In genomic region chr17:44222112-44222869, GRCh38 we compare ENCODE assay signal across 7 cellular contexts. TPM values are rescaled to one million over a fixed set of nuclear protein-coding genes. Genes with fewer than 3 reads are reported as not detected.
DNase-seq lines count a peak whose midpoint lies in the region; ATAC-seq and TF ChIP-seq lines count a peak whose summit lies in the region.

No MANE protein-coding gene starts in this region.

- H3K9me3 ChIP-seq in sigmoid colon = no peaks in the 10 kb centered on the region

- ATAC-seq in GM18873 (IDR thresholded peaks at IDR 0.05; ENCODE audit: low FRiP score, unreplicated experiment) = no peak

- TF ChIP-seq CTCF in GM10266 (IDR thresholded peaks at IDR 0.05; ENCODE audit: control insufficient read depth, insufficient read depth, low read depth, missing control alignments) (peak; percentile 45), sigmoid colon (IDR thresholded peaks at IDR 0.05) (no peak)

- no peaks in the 10 kb centered on the region for H3K36me3 Mint-ChIP-seq in immature natural killer cell

- peak; percentile 82 for DNase-seq in GM10266 (ENCODE audit: extremely low spot score)
- peak; percentile 75 for DNase-seq in NCI-H1436 (lab: John Stamatoyannopoulos, UW)
- DNase-seq in T-helper 1 cell = peak in 3 of 5 donors; percentile 41 to 51 (median 51)
- peak; percentile 36 for DNase-seq in central memory CD4-positive, alpha-beta T cell
- DNase-seq in immature natural killer cell = peak; percentile 45 to 57 (median 51)
- DNase-seq in sigmoid colon = peak; percentile 95

- no peaks in the 10 kb centered on the region for H3K27me3 ChIP-seq in sigmoid colon

- peaks cover 3 to 32% (median 30%) of the 10 kb centered on the region in 4 donors for H3K4me1 ChIP-seq in sigmoid colon

- TF ChIP-seq POLR2A in sigmoid colon (IDR thresholded peaks at IDR 0.05) = peak; percentile 44 to 74

- peaks cover 0 to 7% (median under 1%) of the 10 kb centered on the region in 4 donors for H3K36me3 ChIP-seq in sigmoid colon

- H3K27me3 Mint-ChIP-seq in immature natural killer cell (ENCODE audit: low read depth in 3 of 3) = peaks cover 10 to 21% (median 15%) of the 10 kb centered on the region in 3 donors

- no peak for TF ChIP-seq EP300 in sigmoid colon (IDR thresholded peaks at IDR 0.05)

- intact Hi-C loops in sigmoid colon (cut with DNase I) = loop anchor here (2.0 kb wide), 1 partner anchor 87 kb away; the partner anchor contains the start of gene RUNDC3A

- peak overlapping the region; percentile 90 to 98 (median 91) for H3K4me3 Mint-ChIP-seq in immature natural killer cell

- H3K9me3 Mint-ChIP-seq in immature natural killer cell = no peaks in the 10 kb centered on the region

- peaks cover 24% of the 10 kb centered on the region in 2 donors for H3K4me1 Mint-ChIP-seq in immature natural killer cell

- 2 to 9% methylated on average over 36 of the region's 36 CpGs for WGBS in sigmoid colon, 2 donors

- H3K27ac Mint-ChIP-seq in immature natural killer cell = peak overlapping the region; percentile 89 to 96 (median 91)

- H3K4me3 ChIP-seq in sigmoid colon = peak overlapping the region; percentile 93 to 98 (median 96)

- H3K27ac ChIP-seq in sigmoid colon = peak overlapping the region; percentile 99 to 100 (median 100)

RNA-seq across cellular contexts. Expression of gene UBTF, which starts 2.8 kb away (rescaled TPM):
- polyA plus RNA-seq in immature natural killer cell = 10 to 100 TPM in 2 of 3 donors, 1 to 10 TPM in 1; 7.2 to 68.8 (median 21.6) TPM
- total RNA-seq in sigmoid colon = 10 to 100 TPM; 43.4 to 58.4 (median 52.5) TPM
- polyA plus RNA-seq in sigmoid colon = 10 to 100 TPM; 26.8 to 55.0 (median 28.2) TPM

RNA-seq across cellular contexts. Expression of gene ATXN7L3, which starts 22.6 kb away (rescaled TPM):
- polyA plus RNA-seq in immature natural killer cell = 10 to 100 TPM in 1 of 3 donors, 1 to 10 TPM in 2; 5.1 to 11.9 (median 6.8) TPM
- total RNA-seq in sigmoid colon = 10 to 100 TPM; 26.4 to 37.4 (median 35.0) TPM
- 10 to 100 TPM; 36.0 to 59.8 (median 43.0) TPM for polyA plus RNA-seq in sigmoid colon

RNA-seq across cellular contexts. Expression of gene TMUB2, which starts 35.5 kb away (rescaled TPM):
- polyA plus RNA-seq in immature natural killer cell (10 to 100 TPM; 20.2 to 32.8 (median 26.5) TPM), sigmoid colon (10 to 100 TPM; 19.0 to 41.3 (median 22.2) TPM)
- total RNA-seq in sigmoid colon = 10 to 100 TPM; 26.9 to 40.3 (median 29.2) TPM

RNA-seq across cellular contexts. Expression of gene SLC4A1, which starts 45.6 kb away (rescaled TPM):
- polyA plus RNA-seq in immature natural killer cell (under 1 TPM in 1 of 3 donors, not detected in 2; 0.23 TPM), sigmoid colon (under 1 TPM in 1 of 3 donors, not detected in 2; 0.23 TPM)
- total RNA-seq in sigmoid colon = under 1 TPM in 1 of 4 donors, not detected in 3; under 0.01 TPM

RNA-seq across cellular contexts. Expression of gene ASB16, which starts 51.8 kb away (rescaled TPM):
- polyA plus RNA-seq in immature natural killer cell = under 1 TPM in 1 of 3 donors, not detected in 2; 0.27 TPM
- 1 to 10 TPM in 3 of 4 donors, under 1 TPM in 1; 0.82 to 4.2 (median 1.6) TPM for total RNA-seq in sigmoid colon
- polyA plus RNA-seq in sigmoid colon = under 1 TPM in 1 of 3 donors, not detected in 2; 0.19 TPM

Comparison
In these comparisons a context has a peak if more than half of its experiments do, and no peak if none do; other contexts are left out.
1. DNase-seq: peak in every context shown above with its lines; median percentile 95 in sigmoid colon; 82 in GM10266; 75 in NCI-H1436; 51 in T-helper 1 cell; 51 in immature natural killer cell; 36 in central memory CD4-positive, alpha-beta T cell.